11 cellular contexts compared by ENCODE assay signal in genomic region chr16:75341934-75342811, GRCh38.
DNase-seq lines count a peak whose midpoint lies in the region; ATAC-seq, FAIRE-seq and TF ChIP-seq lines count a peak whose summit lies in the region.
"Had no signal": no experiment of that assay in that cellular context is flagged by ENCODE, and none has a peak within 500 bp of the region (broad histone marks: within the 10 kb centered on the region; RNA-seq: fewer than 3 reads in every experiment).

No MANE protein-coding gene starts in this region.

- TF ChIP-seq CTCF in liver (IDR thresholded peaks at IDR 0.05; ENCODE audit: low read depth, low read length, missing input control) (no peak), HepG2 (CRISPR knock-in tag; IDR thresholded peaks at IDR 0.05) (no peak), endothelial cell (IDR thresholded peaks at IDR 0.05; ENCODE audit: unreplicated experiment) (no peak), GM10266 (IDR thresholded peaks at IDR 0.05; ENCODE audit: control insufficient read depth, insufficient read depth, low read depth, missing control alignments) (no peak)

- H3K27me3 ChIP-seq in liver (ENCODE audit: control insufficient read depth in 4 of 4, insufficient read depth in 4 of 4, low read length in 3 of 4), result no peaks in the 10 kb centered on the region
- no peaks in the 10 kb centered on the region for H3K27me3 ChIP-seq in HepG2 (ENCODE audit: control insufficient read depth in 1 of 2, insufficient read depth in 2 of 2, low read length in 2 of 2)
- H3K27me3 ChIP-seq in aorta (ENCODE audit: control insufficient read depth in 1 of 2, insufficient read depth in 2 of 2, low read length in 1 of 2), result no peaks in the 10 kb centered on the region

- TF ChIP-seq EP300 in HepG2 (IDR thresholded peaks at IDR 0.05; ENCODE audit: low read depth in 2 of 2, low read length in 2 of 2) (no peak), HepG2 (CRISPR knock-in tag; IDR thresholded peaks at IDR 0.05; ENCODE audit: borderline replicate concordance) (no peak)

- H3K9ac ChIP-seq in liver (ENCODE audit: low read depth in 1 of 2, low read length in 2 of 2), result no peak overlapping the region
- no peak overlapping the region for H3K9ac ChIP-seq in HepG2 (ENCODE audit: insufficient read depth, low read depth, low read length)

- no peak overlapping the region for H3K4me3 Mint-ChIP-seq in endothelial cell (ENCODE audit: unreplicated experiment)
- H3K4me3 Mint-ChIP-seq: activated CD8-positive, alpha-beta T cell treated with anti-CD3 and anti-CD28 coated beads, Interleukin-2, amount 10 ng/mL, durations not matched to agents 7 days and 5 days had no signal

- in situ Hi-C loops in HepG2 (cut with HindIII; ENCODE audit: extremely low pct_ligation_motif_present, low pct_unique_long_range_greater_than_20kb), result no loop called here

- H3K4me1 ChIP-seq in liver (ENCODE audit: control insufficient read depth in 4 of 4, insufficient read depth in 4 of 4, low read length in 3 of 4) (peaks cover 2 to 20% (median 6%) of the 10 kb centered on the region in 4 donors), HepG2 (ENCODE audit: insufficient read depth, low read length) (no peaks in the 10 kb centered on the region), mesodermal cell (ENCODE audit: control insufficient read depth, insufficient read depth, low read length, poor library complexity, severe bottlenecking) (peaks cover 69% of the 10 kb centered on the region), aorta (ENCODE audit: control insufficient read depth in 1 of 2, insufficient read depth in 2 of 2, low read length in 2 of 2) (peaks cover 8 to 16% of the 10 kb centered on the region in 2 donors)

- H3K4me1 Mint-ChIP-seq in endothelial cell (ENCODE audit: unreplicated experiment), result peaks cover 70% of the 10 kb centered on the region

- WGBS in liver, result 33% methylated on average over 3 of the region's 3 CpGs
- WGBS in HepG2 (ENCODE audit: low lambda C conversion rate), result 96% methylated on average over 3 of the region's 3 CpGs
- no CpG with 5 or more reads among the region's 3 CpGs for WGBS in mesodermal cell (ENCODE audit: insufficient coverage in 2 of 2), 2 experiments
- WGBS in aorta, 2 donors, result 19 to 21% methylated on average over 3 of the region's 3 CpGs

- TF ChIP-seq POLR2A in HepG2 (IDR thresholded peaks at IDR 0.05; ENCODE audit: insufficient read depth in 1 of 2, low read depth in 2 of 2, low read length in 2 of 2), result no peak

- H3K36me3 ChIP-seq in liver (ENCODE audit: control insufficient read depth in 4 of 4, insufficient read depth in 3 of 4, low read depth in 1 of 4, low read length in 3 of 4) (peaks cover 0 to 5% (median 1%) of the 10 kb centered on the region in 4 donors), HepG2 (replicated peaks in 1 of 2; ENCODE audit: control insufficient read depth in 1 of 2, insufficient read depth in 2 of 2, low read length in 2 of 2) (peaks cover 4 to 16% of the 10 kb centered on the region in 2 experiments; a peak in 4 of 5 replicates), mesodermal cell (ENCODE audit: control insufficient read depth, insufficient read depth, low read length) (peaks cover 9% of the 10 kb centered on the region), aorta (ENCODE audit: control insufficient read depth in 1 of 2, insufficient read depth in 2 of 2, low read length in 1 of 2) (no peaks in the 10 kb centered on the region)

- intact Hi-C loops in HepG2 (cut with micrococcal nuclease; ENCODE audit: unreplicated experiment) (no loop called here), aorta (cut with DNase I) (loop anchor here (5.0 kb wide), 2 partner anchors 35 to 40 kb away; no protein-coding TSS in a partner anchor)

- H3K27ac Mint-ChIP-seq in endothelial cell (ENCODE audit: unreplicated experiment), result peak overlapping the region; percentile 97
- H3K27ac Mint-ChIP-seq: activated CD8-positive, alpha-beta T cell treated with anti-CD3 and anti-CD28 coated beads, Interleukin-2, amount 10 ng/mL, durations not matched to agents 7 days and 5 days had no signal

- peak overlapping the region; percentile 58 for H3K27ac ChIP-seq in liver (ENCODE audit: low read depth in 1 of 2, low read length in 2 of 2)
- H3K27ac ChIP-seq in HepG2 (ENCODE audit: extremely low read length, insufficient read depth, low read length), result no peak overlapping the region
- peak overlapping the region; percentile 91 for H3K27ac ChIP-seq in mesodermal cell (ENCODE audit: low read depth, low read length, severe bottlenecking)
- H3K27ac ChIP-seq in aorta (ENCODE audit: low read depth in 1 of 2, low read length in 2 of 2), result peak overlapping the region; percentile 60 to 82

- ATAC-seq in HepG2, result no peak
- peak; percentile 79 for ATAC-seq in aorta (ENCODE audit: low FRiP score)
- no peak for ATAC-seq in HG02642 (IDR thresholded peaks at IDR 0.05; ENCODE audit: poor library complexity, unreplicated experiment)
- ATAC-seq: activated CD8-positive, alpha-beta T cell treated with anti-CD3 and anti-CD28 coated beads, Interleukin-2, amount 10 ng/mL, durations not matched to agents 7 days and 5 days had no signal

- no TSS peak for BruUV-seq in HepG2 (replicated peaks; lab: Mats Ljungman, UMichigan)

- H3K79me2 ChIP-seq in HepG2 (ENCODE audit: insufficient read depth, low read length), result no peaks in the 10 kb centered on the region

- H3K9me3 ChIP-seq in liver (ENCODE audit: control insufficient read depth in 4 of 4, low read length in 3 of 4), result no peaks in the 10 kb centered on the region
- H3K9me3 ChIP-seq in HepG2 (ENCODE audit: low read length), result no peaks in the 10 kb centered on the region
- H3K9me3 ChIP-seq in mesodermal cell (ENCODE audit: control insufficient read depth, low read length), result no peaks in the 10 kb centered on the region
- no peaks in the 10 kb centered on the region for H3K9me3 ChIP-seq in aorta (ENCODE audit: control insufficient read depth, low read length)

- TF ChIP-seq RAD21 in liver (IDR thresholded peaks at IDR 0.05) (no peak), HepG2 (CRISPR knock-in tag; IDR thresholded peaks at IDR 0.05) (no peak)

- no peaks in the 10 kb centered on the region for H3K9me3 Mint-ChIP-seq in endothelial cell (ENCODE audit: unreplicated experiment)

- H3K27me3 Mint-ChIP-seq in endothelial cell (ENCODE audit: unreplicated experiment), result peaks cover 9% of the 10 kb centered on the region

- H3K4me3 ChIP-seq in liver (ENCODE audit: low read depth in 1 of 3, low read length in 3 of 3) (no peak overlapping the region), HepG2 (replicated peaks in 1 of 3; ENCODE audit: insufficient read depth in 1 of 3, low read depth in 2 of 3, low read length in 3 of 3) (no peak overlapping the region), mesodermal cell (ENCODE audit: extremely low read depth, insufficient read depth, low read length, poor library complexity, severe bottlenecking) (no peak overlapping the region), aorta (ENCODE audit: low read length in 2 of 2) (no peak overlapping the region)

- DNase-seq in HepG2 (ENCODE audit: low spot score), result no peak
- DNase-seq in endothelial cell (ENCODE audit: low spot score), result no peak
- no peak for DNase-seq in aorta
- DNase-seq in GM10266 (ENCODE audit: extremely low spot score), result no peak
- DNase-seq in NK-92 treated with Interleukin-12 subunit alpha and Interleukin-12 subunit beta, amount 100 ng/mL, for 24 hours (lab: John Stamatoyannopoulos, UW), result no peak
- DNase-seq: activated CD8-positive, alpha-beta T cell treated with anti-CD3 and anti-CD28 coated beads, Interleukin-2, amount 10 ng/mL, durations not matched to agents 7 days and 5 days; effector CD8-positive, alpha-beta T cell; NCI-H774 had no signal

- CTCF ChIA-PET in HepG2 (lab: Yijun Ruan, JAX; ENCODE audit: low intra/inter-chr PET ratio, low total read pairs), result no interaction called here

- no peaks in the 10 kb centered on the region for H4K20me1 ChIP-seq in HepG2 (ENCODE audit: insufficient read depth, low read length)

- H3K36me3 Mint-ChIP-seq in endothelial cell (ENCODE audit: low read depth, unreplicated experiment), result peaks cover 17% of the 10 kb centered on the region

- POLR2A ChIA-PET in HepG2 (lab: Yijun Ruan, JAX), result interaction anchor here (1.6 kb wide), 1 partner anchor 37 kb away, joined by 3 read pairs; no protein-coding TSS in a partner anchor

- no peak for FAIRE-seq in HepG2 (lab: Jason Lieb, UNC)

- H3K4me2 ChIP-seq in HepG2 (ENCODE audit: low read depth, low read length), result no peak overlapping the region

- H2AFZ ChIP-seq in HepG2 (ENCODE audit: low read length), result no peak overlapping the region

TF ChIP-seq in liver, 16 proteins besides CTCF, POLR2A, EP300 and RAD21 (continues in another document):
- peak in 1 of 2 donors; percentile 50 for TF ChIP-seq RXRA (IDR thresholded peaks at IDR 0.05)
- peak in 1 of 2 donors; percentile 39 for TF ChIP-seq HNF4A (conservative IDR thresholded peaks at IDR 0.05)
- TF ChIP-seq NR2F2 (IDR thresholded peaks at IDR 0.05), result peak; percentile 32
- no peak for TF ChIP-seq HNF4G (IDR thresholded peaks at IDR 0.05)

TF ChIP-seq in HepG2, 621 proteins besides CTCF, POLR2A, EP300 and RAD21:
- TF ChIP-seq IRX3 (CRISPR knock-in tag; IDR thresholded peaks at IDR 0.05; ENCODE audit: borderline replicate concordance, low read depth), result no peak
- no peak for TF ChIP-seq RBFOX2 (IDR thresholded peaks at IDR 0.05; ENCODE audit: low read depth, low read length)
